ENCODE assay signal across 1 cellular context in the genomic region with DNA sequence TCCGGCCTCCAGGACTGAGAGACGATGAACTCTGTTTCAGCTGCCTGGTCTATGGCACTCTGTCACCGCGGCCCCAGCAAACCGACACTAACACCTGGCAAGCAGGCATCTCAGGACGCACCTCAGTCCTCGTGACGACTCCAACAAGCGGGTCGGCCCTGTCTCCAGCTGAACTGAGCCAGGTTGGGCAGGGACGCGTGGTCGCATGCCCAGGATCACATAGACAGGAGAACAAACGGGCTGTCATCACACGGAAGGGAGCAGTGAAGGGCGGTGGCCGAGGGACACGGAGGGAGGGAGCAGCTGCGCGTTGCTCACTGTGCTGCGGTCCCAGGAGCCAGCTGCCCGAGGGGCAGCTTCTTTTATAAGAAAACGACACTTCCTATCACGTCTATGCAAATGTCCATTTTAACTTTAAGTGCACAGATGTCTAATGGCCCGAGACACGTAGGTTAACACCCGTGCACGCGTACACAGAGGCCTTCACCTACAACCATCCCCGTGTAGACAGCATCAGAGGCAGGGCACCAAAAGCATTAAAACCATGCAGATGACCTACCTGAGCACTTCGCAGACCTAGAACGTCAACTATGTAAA.
TF ChIP-seq lines count a peak whose summit lies in the region.

No MANE protein-coding gene starts in this region.

TF ChIP-seq in SK-N-SH treated with all-trans-retinoic acid at 6 μM for 48 hours, 23 proteins besides CTCF, POLR2A, EP300 and RAD21:
- TF ChIP-seq, protein P1, sequence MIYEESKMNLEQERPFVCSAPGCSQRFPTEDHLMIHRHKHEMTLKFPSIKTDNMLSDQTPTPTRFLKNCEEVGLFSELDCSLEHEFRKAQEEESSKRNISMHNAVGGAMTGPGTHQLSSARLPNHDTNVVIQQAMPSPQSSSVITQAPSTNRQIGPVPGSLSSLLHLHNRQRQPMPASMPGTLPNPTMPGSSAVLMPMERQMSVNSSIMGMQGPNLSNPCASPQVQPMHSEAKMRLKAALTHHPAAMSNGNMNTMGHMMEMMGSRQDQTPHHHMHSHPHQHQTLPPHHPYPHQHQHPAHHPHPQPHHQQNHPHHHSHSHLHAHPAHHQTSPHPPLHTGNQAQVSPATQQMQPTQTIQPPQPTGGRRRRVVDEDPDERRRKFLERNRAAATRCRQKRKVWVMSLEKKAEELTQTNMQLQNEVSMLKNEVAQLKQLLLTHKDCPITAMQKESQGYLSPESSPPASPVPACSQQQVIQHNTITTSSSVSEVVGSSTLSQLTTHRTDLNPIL (CRISPR knock-in tag; IDR thresholded peaks at IDR 0.05; ENCODE audit: low read depth) = no peak
- no peak for TF ChIP-seq ZFP30 (CRISPR knock-in tag; IDR thresholded peaks at IDR 0.05)
- TF ChIP-seq RARB (CRISPR knock-in tag; IDR thresholded peaks at IDR 0.05) = no peak
